ENCODE assay signal across 1 cellular context in genomic region chr17:44942456-44942855, GRCh38.
TF ChIP-seq lines count a peak whose summit lies in the region.

No MANE protein-coding gene starts in this region.

TF ChIP-seq in GM23338, 12 proteins besides CTCF, POLR2A, EP300 and RAD21 (continued from another document):
- TF ChIP-seq POLR2AphosphoS5 (IDR thresholded peaks at IDR 0.05; ENCODE audit: low read depth) (no peak), NANOG (IDR thresholded peaks at IDR 0.05; ENCODE audit: borderline replicate concordance) (no peak)
